27 cellular contexts compared by ENCODE assay signal in genomic region chr2:120948662-120949011, GRCh38.
"Had no signal": no experiment of that assay in that cellular context is flagged by ENCODE, and none has a peak within 500 bp of the region (broad histone marks: within the 10 kb centered on the region; RNA-seq: fewer than 3 reads in every experiment).

No MANE protein-coding gene starts in this region.

- H3K4me1 ChIP-seq: gastroesophageal sphincter, stomach, thyroid gland, upper lobe of left lung had no signal

- ATAC-seq: gastroesophageal sphincter; naive thymus-derived CD8-positive, alpha-beta T cell had no signal

- H3K36me3 ChIP-seq: sigmoid colon, stomach, thyroid gland, upper lobe of left lung had no signal

- H3K27ac ChIP-seq: gastroesophageal sphincter, sigmoid colon, stomach, thyroid gland, upper lobe of left lung, VCaP had no signal

- H3K4me2 ChIP-seq: smooth muscle cell had no signal

- H3K9me3 ChIP-seq: gastroesophageal sphincter, sigmoid colon, stomach, thyroid gland, upper lobe of left lung had no signal

- H3K27me3 ChIP-seq: gastroesophageal sphincter, sigmoid colon, stomach, thyroid gland, upper lobe of left lung had no signal

- FAIRE-seq: endothelial cell of umbilical vein, kidney, TTC549 had no signal

- H3K4me3 ChIP-seq: gastroesophageal sphincter, sigmoid colon, smooth muscle cell, stomach, thyroid gland, upper lobe of left lung had no signal

- DNase-seq: activated CD4-positive, alpha-beta T cell treated with anti-CD3 and anti-CD28 coated beads for 4 hours; activated CD4-positive, alpha-beta T cell treated with anti-CD3 and anti-CD28 coated beads, Interleukin-2, amount 50 U/mL, for 4 hours; activated CD8-positive, alpha-beta memory T cell treated with anti-CD3 and anti-CD28 coated beads for 24 hours; activated gamma-delta T cell; activated naive CD4-positive, alpha-beta T cell treated with anti-CD3 and anti-CD28 coated beads, Interleukin-2, amount 10 ng/mL, durations not matched to agents 7 days and 5 days; activated T-cell treated with anti-CD3 and anti-CD28 coated beads, Interleukin-2, amount 50 U/mL, for 24 hours; amygdala; central memory CD4-positive, alpha-beta T cell; head of caudate nucleus; hypothalamus; immature natural killer cell; kidney; midbrain; naive thymus-derived CD8-positive, alpha-beta T cell; retina; sigmoid colon; stimulated activated CD4-positive, alpha-beta T cell treated with anti-CD3 and anti-CD28 coated beads, Interleukin-1b, Interleukin-23, amount 100 ng/mL, for 48 hours; stimulated activated naive B cell treated with anti-CD40 and anti-IgM and Interleukin-4, amounts not matched to agents 10 μg/mL and 1 μg/mL and 100 μg/mL, for 72 hours; stomach; T-helper 9 cell; thyroid gland had no signal
